ENCODE assay signal across 1 cellular context in the genomic region with DNA sequence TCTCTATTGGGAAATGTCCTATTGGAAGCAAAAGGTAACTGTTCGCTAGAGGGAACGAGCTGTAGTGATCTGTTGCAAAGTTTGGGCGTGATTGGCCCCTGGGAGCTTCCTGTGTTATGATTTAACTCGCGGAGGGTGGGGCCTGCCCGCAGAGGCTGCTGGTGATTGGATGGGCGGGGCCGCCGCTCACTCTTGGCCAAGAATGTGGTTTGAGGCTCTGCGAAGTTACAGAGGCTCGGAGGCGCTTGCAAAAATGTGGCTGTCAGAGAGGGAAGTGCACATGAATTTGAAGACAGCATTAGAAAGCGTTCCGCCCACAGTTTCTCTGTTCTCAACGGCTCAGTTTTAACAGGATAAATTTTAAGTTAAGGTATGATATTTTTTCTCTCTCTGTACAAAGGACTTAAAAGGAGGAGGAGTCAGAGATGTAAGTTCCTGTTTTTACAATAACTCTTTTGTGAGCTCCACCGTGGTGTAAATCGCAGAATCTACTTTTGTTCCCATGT.
TF ChIP-seq lines count a peak whose summit lies in the region.

No MANE protein-coding gene starts in this region.

TF ChIP-seq in GM12878, 131 proteins besides CTCF, POLR2A, EP300 and RAD21 (continued from another document and continues in another):
- TF ChIP-seq, protein P1, sequence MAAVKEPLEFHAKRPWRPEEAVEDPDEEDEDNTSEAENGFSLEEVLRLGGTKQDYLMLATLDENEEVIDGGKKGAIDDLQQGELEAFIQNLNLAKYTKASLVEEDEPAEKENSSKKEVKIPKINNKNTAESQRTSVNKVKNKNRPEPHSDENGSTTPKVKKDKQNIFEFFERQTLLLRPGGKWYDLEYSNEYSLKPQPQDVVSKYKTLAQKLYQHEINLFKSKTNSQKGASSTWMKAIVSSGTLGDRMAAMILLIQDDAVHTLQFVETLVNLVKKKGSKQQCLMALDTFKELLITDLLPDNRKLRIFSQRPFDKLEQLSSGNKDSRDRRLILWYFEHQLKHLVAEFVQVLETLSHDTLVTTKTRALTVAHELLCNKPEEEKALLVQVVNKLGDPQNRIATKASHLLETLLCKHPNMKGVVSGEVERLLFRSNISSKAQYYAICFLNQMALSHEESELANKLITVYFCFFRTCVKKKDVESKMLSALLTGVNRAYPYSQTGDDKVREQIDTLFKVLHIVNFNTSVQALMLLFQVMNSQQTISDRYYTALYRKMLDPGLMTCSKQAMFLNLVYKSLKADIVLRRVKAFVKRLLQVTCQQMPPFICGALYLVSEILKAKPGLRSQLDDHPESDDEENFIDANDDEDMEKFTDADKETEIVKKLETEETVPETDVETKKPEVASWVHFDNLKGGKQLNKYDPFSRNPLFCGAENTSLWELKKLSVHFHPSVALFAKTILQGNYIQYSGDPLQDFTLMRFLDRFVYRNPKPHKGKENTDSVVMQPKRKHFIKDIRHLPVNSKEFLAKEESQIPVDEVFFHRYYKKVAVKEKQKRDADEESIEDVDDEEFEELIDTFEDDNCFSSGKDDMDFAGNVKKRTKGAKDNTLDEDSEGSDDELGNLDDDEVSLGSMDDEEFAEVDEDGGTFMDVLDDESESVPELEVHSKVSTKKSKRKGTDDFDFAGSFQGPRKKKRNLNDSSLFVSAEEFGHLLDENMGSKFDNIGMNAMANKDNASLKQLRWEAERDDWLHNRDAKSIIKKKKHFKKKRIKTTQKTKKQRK (IDR thresholded peaks at IDR 0.05; ENCODE audit: low read depth, low read length): no peak
- TF ChIP-seq, protein P2, sequence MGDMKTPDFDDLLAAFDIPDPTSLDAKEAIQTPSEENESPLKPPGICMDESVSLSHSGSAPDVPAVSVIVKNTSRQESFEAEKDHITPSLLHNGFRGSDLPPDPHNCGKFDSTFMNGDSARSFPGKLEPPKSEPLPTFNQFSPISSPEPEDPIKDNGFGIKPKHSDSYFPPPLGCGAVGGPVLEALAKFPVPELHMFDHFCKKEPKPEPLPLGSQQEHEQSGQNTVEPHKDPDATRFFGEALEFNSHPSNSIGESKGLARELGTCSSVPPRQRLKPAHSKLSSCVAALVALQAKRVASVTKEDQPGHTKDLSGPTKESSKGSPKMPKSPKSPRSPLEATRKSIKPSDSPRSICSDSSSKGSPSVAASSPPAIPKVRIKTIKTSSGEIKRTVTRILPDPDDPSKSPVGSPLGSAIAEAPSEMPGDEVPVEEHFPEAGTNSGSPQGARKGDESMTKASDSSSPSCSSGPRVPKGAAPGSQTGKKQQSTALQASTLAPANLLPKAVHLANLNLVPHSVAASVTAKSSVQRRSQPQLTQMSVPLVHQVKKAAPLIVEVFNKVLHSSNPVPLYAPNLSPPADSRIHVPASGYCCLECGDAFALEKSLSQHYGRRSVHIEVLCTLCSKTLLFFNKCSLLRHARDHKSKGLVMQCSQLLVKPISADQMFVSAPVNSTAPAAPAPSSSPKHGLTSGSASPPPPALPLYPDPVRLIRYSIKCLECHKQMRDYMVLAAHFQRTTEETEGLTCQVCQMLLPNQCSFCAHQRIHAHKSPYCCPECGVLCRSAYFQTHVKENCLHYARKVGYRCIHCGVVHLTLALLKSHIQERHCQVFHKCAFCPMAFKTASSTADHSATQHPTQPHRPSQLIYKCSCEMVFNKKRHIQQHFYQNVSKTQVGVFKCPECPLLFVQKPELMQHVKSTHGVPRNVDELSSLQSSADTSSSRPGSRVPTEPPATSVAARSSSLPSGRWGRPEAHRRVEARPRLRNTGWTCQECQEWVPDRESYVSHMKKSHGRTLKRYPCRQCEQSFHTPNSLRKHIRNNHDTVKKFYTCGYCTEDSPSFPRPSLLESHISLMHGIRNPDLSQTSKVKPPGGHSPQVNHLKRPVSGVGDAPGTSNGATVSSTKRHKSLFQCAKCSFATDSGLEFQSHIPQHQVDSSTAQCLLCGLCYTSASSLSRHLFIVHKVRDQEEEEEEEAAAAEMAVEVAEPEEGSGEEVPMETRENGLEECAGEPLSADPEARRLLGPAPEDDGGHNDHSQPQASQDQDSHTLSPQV (IDR thresholded peaks at IDR 0.05): 0 out of 2 replicates have a peak, but pooled peaks have one; percentile 13
- TF ChIP-seq, protein P3, sequence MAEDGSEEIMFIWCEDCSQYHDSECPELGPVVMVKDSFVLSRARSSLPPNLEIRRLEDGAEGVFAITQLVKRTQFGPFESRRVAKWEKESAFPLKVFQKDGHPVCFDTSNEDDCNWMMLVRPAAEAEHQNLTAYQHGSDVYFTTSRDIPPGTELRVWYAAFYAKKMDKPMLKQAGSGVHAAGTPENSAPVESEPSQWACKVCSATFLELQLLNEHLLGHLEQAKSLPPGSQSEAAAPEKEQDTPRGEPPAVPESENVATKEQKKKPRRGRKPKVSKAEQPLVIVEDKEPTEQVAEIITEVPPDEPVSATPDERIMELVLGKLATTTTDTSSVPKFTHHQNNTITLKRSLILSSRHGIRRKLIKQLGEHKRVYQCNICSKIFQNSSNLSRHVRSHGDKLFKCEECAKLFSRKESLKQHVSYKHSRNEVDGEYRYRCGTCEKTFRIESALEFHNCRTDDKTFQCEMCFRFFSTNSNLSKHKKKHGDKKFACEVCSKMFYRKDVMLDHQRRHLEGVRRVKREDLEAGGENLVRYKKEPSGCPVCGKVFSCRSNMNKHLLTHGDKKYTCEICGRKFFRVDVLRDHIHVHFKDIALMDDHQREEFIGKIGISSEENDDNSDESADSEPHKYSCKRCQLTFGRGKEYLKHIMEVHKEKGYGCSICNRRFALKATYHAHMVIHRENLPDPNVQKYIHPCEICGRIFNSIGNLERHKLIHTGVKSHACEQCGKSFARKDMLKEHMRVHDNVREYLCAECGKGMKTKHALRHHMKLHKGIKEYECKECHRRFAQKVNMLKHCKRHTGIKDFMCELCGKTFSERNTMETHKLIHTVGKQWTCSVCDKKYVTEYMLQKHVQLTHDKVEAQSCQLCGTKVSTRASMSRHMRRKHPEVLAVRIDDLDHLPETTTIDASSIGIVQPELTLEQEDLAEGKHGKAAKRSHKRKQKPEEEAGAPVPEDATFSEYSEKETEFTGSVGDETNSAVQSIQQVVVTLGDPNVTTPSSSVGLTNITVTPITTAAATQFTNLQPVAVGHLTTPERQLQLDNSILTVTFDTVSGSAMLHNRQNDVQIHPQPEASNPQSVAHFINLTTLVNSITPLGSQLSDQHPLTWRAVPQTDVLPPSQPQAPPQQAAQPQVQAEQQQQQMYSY (CRISPR knock-in tag; IDR thresholded peaks at IDR 0.05): no peak
- TF ChIP-seq SRF (IDR thresholded peaks at IDR 0.05; ENCODE audit: low read depth in 2 of 2, low read length in 2 of 2) (no peak), STAT1 (conservative IDR thresholded peaks at IDR 0.05) (no peak), NFXL1 (IDR thresholded peaks at IDR 0.05; ENCODE audit: borderline replicate concordance) (no peak), KAT2A (conservative IDR thresholded peaks at IDR 0.05; ENCODE audit: control insufficient read depth, low read depth, low read length) (no peak), SUZ12 (IDR thresholded peaks at IDR 0.05; ENCODE audit: unreplicated experiment) (no peak), IRF4 (IDR thresholded peaks at IDR 0.05; ENCODE audit: low read depth, low read length) (no peak), RB1 (IDR thresholded peaks at IDR 0.05; ENCODE audit: borderline replicate concordance) (no peak), ZZZ3 (IDR thresholded peaks at IDR 0.05; ENCODE audit: control insufficient read depth, insufficient read length, low read depth) (no peak), HDAC2 (IDR thresholded peaks at IDR 0.05) (no peak), HDGF (IDR thresholded peaks at IDR 0.05) (no peak), SMAD1 (IDR thresholded peaks at IDR 0.05; ENCODE audit: low read depth, partially characterized antibody) (no peak), ZNF622 (IDR thresholded peaks at IDR 0.05) (no peak), NR2C2 (IDR thresholded peaks at IDR 0.05; ENCODE audit: borderline replicate concordance, control insufficient read depth, insufficient read length, low read depth) (no peak), ZNF24 (IDR thresholded peaks at IDR 0.05) (no peak), BMI1 (IDR thresholded peaks at IDR 0.05; ENCODE audit: borderline replicate concordance) (no peak), RBBP5 (conservative IDR thresholded peaks at IDR 0.05) (no peak), NR2F1 (conservative IDR thresholded peaks at IDR 0.05) (no peak), ATF7 (IDR thresholded peaks at IDR 0.05; ENCODE audit: low read depth) (peak; percentile 55), MTA2 (IDR thresholded peaks at IDR 0.05; ENCODE audit: low read depth) (no peak), RCOR1 (conservative IDR thresholded peaks at IDR 0.05; ENCODE audit: low read depth, low read length) (no peak), RUNX3 (IDR thresholded peaks at IDR 0.05; ENCODE audit: low read length) (peak; percentile 94), TCF12 (IDR thresholded peaks at IDR 0.05; ENCODE audit: low read depth, low read length) (no peak), TARDBP (IDR thresholded peaks at IDR 0.05; ENCODE audit: borderline replicate concordance) (no peak)
- TF ChIP-seq, protein P4, sequence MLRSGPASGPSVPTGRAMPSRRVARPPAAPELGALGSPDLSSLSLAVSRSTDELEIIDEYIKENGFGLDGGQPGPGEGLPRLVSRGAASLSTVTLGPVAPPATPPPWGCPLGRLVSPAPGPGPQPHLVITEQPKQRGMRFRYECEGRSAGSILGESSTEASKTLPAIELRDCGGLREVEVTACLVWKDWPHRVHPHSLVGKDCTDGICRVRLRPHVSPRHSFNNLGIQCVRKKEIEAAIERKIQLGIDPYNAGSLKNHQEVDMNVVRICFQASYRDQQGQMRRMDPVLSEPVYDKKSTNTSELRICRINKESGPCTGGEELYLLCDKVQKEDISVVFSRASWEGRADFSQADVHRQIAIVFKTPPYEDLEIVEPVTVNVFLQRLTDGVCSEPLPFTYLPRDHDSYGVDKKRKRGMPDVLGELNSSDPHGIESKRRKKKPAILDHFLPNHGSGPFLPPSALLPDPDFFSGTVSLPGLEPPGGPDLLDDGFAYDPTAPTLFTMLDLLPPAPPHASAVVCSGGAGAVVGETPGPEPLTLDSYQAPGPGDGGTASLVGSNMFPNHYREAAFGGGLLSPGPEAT (IDR thresholded peaks at IDR 0.05; ENCODE audit: low read depth): no peak; the same call in 1 of the 2 replicates
- TF ChIP-seq, protein P5, sequence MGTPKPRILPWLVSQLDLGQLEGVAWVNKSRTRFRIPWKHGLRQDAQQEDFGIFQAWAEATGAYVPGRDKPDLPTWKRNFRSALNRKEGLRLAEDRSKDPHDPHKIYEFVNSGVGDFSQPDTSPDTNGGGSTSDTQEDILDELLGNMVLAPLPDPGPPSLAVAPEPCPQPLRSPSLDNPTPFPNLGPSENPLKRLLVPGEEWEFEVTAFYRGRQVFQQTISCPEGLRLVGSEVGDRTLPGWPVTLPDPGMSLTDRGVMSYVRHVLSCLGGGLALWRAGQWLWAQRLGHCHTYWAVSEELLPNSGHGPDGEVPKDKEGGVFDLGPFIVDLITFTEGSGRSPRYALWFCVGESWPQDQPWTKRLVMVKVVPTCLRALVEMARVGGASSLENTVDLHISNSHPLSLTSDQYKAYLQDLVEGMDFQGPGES (IDR thresholded peaks at IDR 0.05): no peak
- TF ChIP-seq, protein P6, sequence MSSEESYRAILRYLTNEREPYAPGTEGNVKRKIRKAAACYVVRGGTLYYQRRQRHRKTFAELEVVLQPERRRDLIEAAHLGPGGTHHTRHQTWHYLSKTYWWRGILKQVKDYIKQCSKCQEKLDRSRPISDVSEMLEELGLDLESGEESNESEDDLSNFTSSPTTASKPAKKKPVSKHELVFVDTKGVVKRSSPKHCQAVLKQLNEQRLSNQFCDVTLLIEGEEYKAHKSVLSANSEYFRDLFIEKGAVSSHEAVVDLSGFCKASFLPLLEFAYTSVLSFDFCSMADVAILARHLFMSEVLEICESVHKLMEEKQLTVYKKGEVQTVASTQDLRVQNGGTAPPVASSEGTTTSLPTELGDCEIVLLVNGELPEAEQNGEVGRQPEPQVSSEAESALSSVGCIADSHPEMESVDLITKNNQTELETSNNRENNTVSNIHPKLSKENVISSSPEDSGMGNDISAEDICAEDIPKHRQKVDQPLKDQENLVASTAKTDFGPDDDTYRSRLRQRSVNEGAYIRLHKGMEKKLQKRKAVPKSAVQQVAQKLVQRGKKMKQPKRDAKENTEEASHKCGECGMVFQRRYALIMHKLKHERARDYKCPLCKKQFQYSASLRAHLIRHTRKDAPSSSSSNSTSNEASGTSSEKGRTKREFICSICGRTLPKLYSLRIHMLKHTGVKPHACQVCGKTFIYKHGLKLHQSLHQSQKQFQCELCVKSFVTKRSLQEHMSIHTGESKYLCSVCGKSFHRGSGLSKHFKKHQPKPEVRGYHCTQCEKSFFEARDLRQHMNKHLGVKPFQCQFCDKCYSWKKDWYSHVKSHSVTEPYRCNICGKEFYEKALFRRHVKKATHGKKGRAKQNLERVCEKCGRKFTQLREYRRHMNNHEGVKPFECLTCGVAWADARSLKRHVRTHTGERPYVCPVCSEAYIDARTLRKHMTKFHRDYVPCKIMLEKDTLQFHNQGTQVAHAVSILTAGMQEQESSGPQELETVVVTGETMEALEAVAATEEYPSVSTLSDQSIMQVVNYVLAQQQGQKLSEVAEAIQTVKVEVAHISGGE (CRISPR knock-in tag; IDR thresholded peaks at IDR 0.05): no peak
- TF ChIP-seq, protein P7, sequence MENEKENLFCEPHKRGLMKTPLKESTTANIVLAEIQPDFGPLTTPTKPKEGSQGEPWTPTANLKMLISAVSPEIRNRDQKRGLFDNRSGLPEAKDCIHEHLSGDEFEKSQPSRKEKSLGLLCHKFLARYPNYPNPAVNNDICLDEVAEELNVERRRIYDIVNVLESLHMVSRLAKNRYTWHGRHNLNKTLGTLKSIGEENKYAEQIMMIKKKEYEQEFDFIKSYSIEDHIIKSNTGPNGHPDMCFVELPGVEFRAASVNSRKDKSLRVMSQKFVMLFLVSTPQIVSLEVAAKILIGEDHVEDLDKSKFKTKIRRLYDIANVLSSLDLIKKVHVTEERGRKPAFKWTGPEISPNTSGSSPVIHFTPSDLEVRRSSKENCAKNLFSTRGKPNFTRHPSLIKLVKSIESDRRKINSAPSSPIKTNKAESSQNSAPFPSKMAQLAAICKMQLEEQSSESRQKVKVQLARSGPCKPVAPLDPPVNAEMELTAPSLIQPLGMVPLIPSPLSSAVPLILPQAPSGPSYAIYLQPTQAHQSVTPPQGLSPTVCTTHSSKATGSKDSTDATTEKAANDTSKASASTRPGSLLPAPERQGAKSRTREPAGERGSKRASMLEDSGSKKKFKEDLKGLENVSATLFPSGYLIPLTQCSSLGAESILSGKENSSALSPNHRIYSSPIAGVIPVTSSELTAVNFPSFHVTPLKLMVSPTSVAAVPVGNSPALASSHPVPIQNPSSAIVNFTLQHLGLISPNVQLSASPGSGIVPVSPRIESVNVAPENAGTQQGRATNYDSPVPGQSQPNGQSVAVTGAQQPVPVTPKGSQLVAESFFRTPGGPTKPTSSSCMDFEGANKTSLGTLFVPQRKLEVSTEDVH (IDR thresholded peaks at IDR 0.05; ENCODE audit: low read depth, partially characterized antibody): no peak
- TF ChIP-seq, protein P8, sequence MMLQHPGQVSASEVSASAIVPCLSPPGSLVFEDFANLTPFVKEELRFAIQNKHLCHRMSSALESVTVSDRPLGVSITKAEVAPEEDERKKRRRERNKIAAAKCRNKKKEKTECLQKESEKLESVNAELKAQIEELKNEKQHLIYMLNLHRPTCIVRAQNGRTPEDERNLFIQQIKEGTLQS (IDR thresholded peaks at IDR 0.05; ENCODE audit: borderline replicate concordance, extremely low read depth, low read depth, low read length): no peak
- TF ChIP-seq, protein P9, sequence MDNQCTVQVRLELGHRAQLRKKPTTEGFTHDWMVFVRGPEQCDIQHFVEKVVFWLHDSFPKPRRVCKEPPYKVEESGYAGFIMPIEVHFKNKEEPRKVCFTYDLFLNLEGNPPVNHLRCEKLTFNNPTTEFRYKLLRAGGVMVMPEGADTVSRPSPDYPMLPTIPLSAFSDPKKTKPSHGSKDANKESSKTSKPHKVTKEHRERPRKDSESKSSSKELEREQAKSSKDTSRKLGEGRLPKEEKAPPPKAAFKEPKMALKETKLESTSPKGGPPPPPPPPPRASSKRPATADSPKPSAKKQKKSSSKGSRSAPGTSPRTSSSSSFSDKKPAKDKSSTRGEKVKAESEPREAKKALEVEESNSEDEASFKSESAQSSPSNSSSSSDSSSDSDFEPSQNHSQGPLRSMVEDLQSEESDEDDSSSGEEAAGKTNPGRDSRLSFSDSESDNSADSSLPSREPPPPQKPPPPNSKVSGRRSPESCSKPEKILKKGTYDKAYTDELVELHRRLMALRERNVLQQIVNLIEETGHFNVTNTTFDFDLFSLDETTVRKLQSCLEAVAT (IDR thresholded peaks at IDR 0.05): peak; percentile 83; the same call in 1 of the 2 replicates
